Comparison of ENCODE assay signal across 22 cellular contexts in genomic region chr19:49549045-49549444, GRCh38. TPM values are rescaled to one million over a fixed set of nuclear protein-coding genes. Genes with fewer than 3 reads are reported as not detected.
DNase-seq lines count a peak whose midpoint lies in the region; ATAC-seq and TF ChIP-seq lines count a peak whose summit lies in the region.
"Had no signal": no experiment of that assay in that cellular context is flagged by ENCODE, and none has a peak within 500 bp of the region (broad histone marks: within the 10 kb centered on the region; RNA-seq: fewer than 3 reads in every experiment).

No MANE protein-coding gene starts in this region.

- no peaks in the 10 kb centered on the region for H3K36me3 ChIP-seq in CD4-positive, alpha-beta memory T cell (ENCODE audit: insufficient read depth, low read length)
- peaks cover 3% of the 10 kb centered on the region in 2 experiments; a peak in 2 of 3 replicates for H3K36me3 ChIP-seq in HEK293 (ENCODE audit: control insufficient read depth in 2 of 2, insufficient read depth in 1 of 2, low read length in 2 of 2)
- no peaks in the 10 kb centered on the region for H3K36me3 ChIP-seq in naive thymus-derived CD4-positive, alpha-beta T cell (ENCODE audit: control insufficient read depth in 2 of 3, insufficient read depth in 3 of 3, low read length in 3 of 3)

- in situ Hi-C loops in GM13976 (cut with MboI; ENCODE audit: low sequenced_read_pairs, unreplicated experiment) = no loop called here

- CTCF ChIA-PET in CD4-positive, alpha-beta memory T cell (lab: Charles Lee; ENCODE audit: partially characterized antibody) = interaction anchor here (1.0 to 10.1 kb wide), 4 partner anchors 13 to 132 kb away, joined by 4 to 299 read pairs (median 92); no protein-coding TSS in a partner anchor
- CTCF ChIA-PET in HEK293 (lab: Yijun Ruan, JAX) = interaction anchor here (0.6 to 11.7 kb wide), 6 partner anchors 14 to 157 kb away, joined by 5 to 299 read pairs (median 46); no protein-coding TSS in a partner anchor
- CTCF ChIA-PET in naive thymus-derived CD4-positive, alpha-beta T cell (lab: Charles Lee) = interaction anchor here (0.6 to 10.2 kb wide), 6 partner anchors 13 to 129 kb away, joined by 3 to 231 read pairs (median 16); partner anchors contain the start of gene FLT3LG

- DNase-seq in CD4-positive, alpha-beta memory T cell = no peak
- DNase-seq in activated naive CD4-positive, alpha-beta T cell treated with anti-CD3 and anti-CD28 coated beads, Interleukin-2, amount 50 U/mL, for 72 hours (ENCODE audit: low spot score in 2 of 2) = no peak
- DNase-seq in naive thymus-derived CD4-positive, alpha-beta T cell = peak in 4 of 9 donors; percentile 30 to 49 (median 42)
- DNase-seq in GM13976 (ENCODE audit: low spot score) (no peak), NCI-H526 (lab: John Stamatoyannopoulos, UW) (no peak), SW 1271 (lab: John Stamatoyannopoulos, UW) (no peak)
- DNase-seq: activated gamma-delta T cell treated with Interleukin-2 at 50 U/mL for 16 hours; AML-193; Calu3; foreskin fibroblast; hippocampal formation; NCI-H2081; NCI-H446; Right ventricle myocardium superior; stimulated activated CD4-positive, alpha-beta T cell treated with anti-CD3 and anti-CD28 coated beads, Interleukin-2, amount 100 ng/mL, for 24 hours; stimulated activated naive CD8-positive, alpha-beta T cell treated with anti-CD3 and anti-CD28 coated beads, Interleukin-15, Interleukin-2, amounts not matched to agents 100 U/mL and 50 U/mL, for 24 hours had no signal

- H3K4me3 ChIP-seq in CD4-positive, alpha-beta memory T cell (ENCODE audit: low read length in 2 of 2) = no peak overlapping the region
- H3K4me3 ChIP-seq in HEK293 (ENCODE audit: low read depth, low read length) = no peak overlapping the region
- no peak overlapping the region for H3K4me3 ChIP-seq in naive thymus-derived CD4-positive, alpha-beta T cell (ENCODE audit: low read length)

- intact Hi-C loops in CD4-positive, alpha-beta memory T cell (cut with micrococcal nuclease) = no loop called here
- intact Hi-C loops in naive thymus-derived CD4-positive, alpha-beta T cell (cut with micrococcal nuclease) = no loop called here

- peak overlapping the region; percentile 82 to 97 (median 87) for H3K27ac Mint-ChIP-seq in CD4-positive, alpha-beta memory T cell
- H3K27ac Mint-ChIP-seq in activated naive CD4-positive, alpha-beta T cell treated with anti-CD3 and anti-CD28 coated beads, Interleukin-2, amount 50 U/mL, for 72 hours = peak overlapping the region; percentile 44 to 77
- peak overlapping the region; percentile 75 to 99 (median 92) for H3K27ac Mint-ChIP-seq in naive thymus-derived CD4-positive, alpha-beta T cell
- H3K27ac Mint-ChIP-seq: natural killer cell treated with Interleukin-12 subunit alpha and Interleukin-12 subunit beta and Interleukin-15 and Interleukin-18, amount 100 ng/mL, for 72 hours; type B pancreatic cell had no signal

- H3K9me3 Mint-ChIP-seq in CD4-positive, alpha-beta memory T cell = no peaks in the 10 kb centered on the region
- no peaks in the 10 kb centered on the region for H3K9me3 Mint-ChIP-seq in activated naive CD4-positive, alpha-beta T cell treated with anti-CD3 and anti-CD28 coated beads, Interleukin-2, amount 50 U/mL, for 72 hours
- no peaks in the 10 kb centered on the region for H3K9me3 Mint-ChIP-seq in naive thymus-derived CD4-positive, alpha-beta T cell
- H3K9me3 Mint-ChIP-seq: brain; dendritic cell treated with granulocyte-macrophage colony-stimulating factor and Interleukin-4, amounts not matched to agents 40 ng/mL and 50 ng/mL, for 4 days; natural killer cell treated with Interleukin-12 subunit alpha and Interleukin-12 subunit beta and Interleukin-15 and Interleukin-18, amount 100 ng/mL, for 72 hours; type B pancreatic cell had no signal

- no peak for ATAC-seq in activated naive CD4-positive, alpha-beta T cell treated with anti-CD3 and anti-CD28 coated beads, Interleukin-2, amount 50 U/mL, for 72 hours
- ATAC-seq in naive thymus-derived CD4-positive, alpha-beta T cell = no peak
- ATAC-seq: natural killer cell treated with Interleukin-12 subunit alpha and Interleukin-12 subunit beta and Interleukin-15 and Interleukin-18, amount 100 ng/mL, for 72 hours; stimulated activated naive CD8-positive, alpha-beta T cell treated with anti-CD3 and anti-CD28 coated beads, Interleukin-15, Interleukin-2, amounts not matched to agents 100 U/mL and 50 U/mL, for 24 hours had no signal

- H3K4me1 Mint-ChIP-seq in CD4-positive, alpha-beta memory T cell = peaks cover 37 to 76% (median 53%) of the 10 kb centered on the region in 4 donors
- peaks cover 39 to 78% (median 54%) of the 10 kb centered on the region in 7 donors for H3K4me1 Mint-ChIP-seq in naive thymus-derived CD4-positive, alpha-beta T cell

- H3K27ac ChIP-seq in CD4-positive, alpha-beta memory T cell (ENCODE audit: low read depth, low read length) = no peak overlapping the region
- H3K27ac ChIP-seq in HEK293 (ENCODE audit: extremely low read depth, low read depth, low read length) = no peak overlapping the region
- peak overlapping the region; percentile 63 for H3K27ac ChIP-seq in naive thymus-derived CD4-positive, alpha-beta T cell (ENCODE audit: low read depth, low read length)
- H3K27ac ChIP-seq: epithelial cell of prostate had no signal

- POLR2A ChIA-PET in CD4-positive, alpha-beta memory T cell (lab: Charles Lee; ENCODE audit: partially characterized antibody) = interaction anchor here (0.6 to 16.4 kb wide), 9 partner anchors 15 to 75 kb away, joined by 3 to 629 read pairs (median 3); partner anchors contain the start of genes FLT3LG, PRR12 and RPS11
- POLR2A ChIA-PET in HEK293 (lab: Yijun Ruan, JAX) = interaction anchor here (0.6 to 0.9 kb wide), 5 partner anchors 10 to 127 kb away, joined by 3 to 7 read pairs (median 5); no protein-coding TSS in a partner anchor
- POLR2A ChIA-PET in naive thymus-derived CD4-positive, alpha-beta T cell (lab: Charles Lee) = interaction anchor here (0.5 to 19.2 kb wide), 12 partner anchors 10 to 69 kb away, joined by 3 to 687 read pairs (median 6); no protein-coding TSS in a partner anchor

- no peaks in the 10 kb centered on the region for H3K27me3 Mint-ChIP-seq in CD4-positive, alpha-beta memory T cell
- peaks cover 0 to 3% (median 0%) of the 10 kb centered on the region in 5 donors for H3K27me3 Mint-ChIP-seq in naive thymus-derived CD4-positive, alpha-beta T cell
- H3K27me3 Mint-ChIP-seq: natural killer cell treated with Interleukin-12 subunit alpha and Interleukin-12 subunit beta and Interleukin-15 and Interleukin-18, amount 100 ng/mL, for 72 hours; type B pancreatic cell had no signal

- TF ChIP-seq CTCF in HEK293 (tag by site-specific recombination; IDR thresholded peaks at IDR 0.05) (no peak), GM13976 (IDR thresholded peaks at IDR 0.05; ENCODE audit: borderline replicate concordance, control extremely low read depth, extremely low read depth, insufficient read depth, missing control alignments) (no peak)

- no peaks in the 10 kb centered on the region for H3K9me3 ChIP-seq in CD4-positive, alpha-beta memory T cell (ENCODE audit: control insufficient read depth in 1 of 2, low read length in 2 of 2)
- no peaks in the 10 kb centered on the region for H3K9me3 ChIP-seq in HEK293 (ENCODE audit: control insufficient read depth, insufficient read depth, low read depth, low read length)
- H3K9me3 ChIP-seq in naive thymus-derived CD4-positive, alpha-beta T cell (ENCODE audit: control insufficient read depth in 2 of 3, low read length in 3 of 3) = no peaks in the 10 kb centered on the region

- peaks cover 68% of the 10 kb centered on the region for H3K4me1 ChIP-seq in CD4-positive, alpha-beta memory T cell (ENCODE audit: insufficient read depth, low read length)
- peaks cover 9% of the 10 kb centered on the region for H3K4me1 ChIP-seq in HEK293 (ENCODE audit: control insufficient read depth, insufficient read depth, low read length)
- H3K4me1 ChIP-seq in naive thymus-derived CD4-positive, alpha-beta T cell (ENCODE audit: control insufficient read depth in 2 of 2, insufficient read depth in 2 of 2, low read length in 2 of 2) = peaks cover 32 to 77% of the 10 kb centered on the region in 2 donors

- peaks cover 7 to 8% of the 10 kb centered on the region in 2 donors for H3K36me3 Mint-ChIP-seq in CD4-positive, alpha-beta memory T cell
- H3K36me3 Mint-ChIP-seq in activated naive CD4-positive, alpha-beta T cell treated with anti-CD3 and anti-CD28 coated beads, Interleukin-2, amount 50 U/mL, for 72 hours = peaks cover 0 to 18% of the 10 kb centered on the region in 2 donors
- peaks cover 0 to 20% (median 8%) of the 10 kb centered on the region in 5 donors for H3K36me3 Mint-ChIP-seq in naive thymus-derived CD4-positive, alpha-beta T cell
- H3K36me3 Mint-ChIP-seq: natural killer cell treated with Interleukin-12 subunit alpha and Interleukin-12 subunit beta and Interleukin-15 and Interleukin-18, amount 100 ng/mL, for 72 hours had no signal

- no peaks in the 10 kb centered on the region for H3K27me3 ChIP-seq in CD4-positive, alpha-beta memory T cell (ENCODE audit: insufficient read depth, low read length)
- no peaks in the 10 kb centered on the region for H3K27me3 ChIP-seq in naive thymus-derived CD4-positive, alpha-beta T cell (ENCODE audit: control insufficient read depth in 2 of 2, insufficient read depth in 2 of 2, low read length in 2 of 2)

- peak overlapping the region in 7 of 8 donors; percentile 32 to 83 (median 69) for H3K4me3 Mint-ChIP-seq in CD4-positive, alpha-beta memory T cell
- peak overlapping the region; percentile 26 to 81 (median 67) for H3K4me3 Mint-ChIP-seq in naive thymus-derived CD4-positive, alpha-beta T cell
- H3K4me3 Mint-ChIP-seq: brain; dendritic cell treated with granulocyte-macrophage colony-stimulating factor and Interleukin-4, amounts not matched to agents 40 ng/mL and 50 ng/mL, for 4 days; natural killer cell treated with Interleukin-12 subunit alpha and Interleukin-12 subunit beta and Interleukin-15 and Interleukin-18, amount 100 ng/mL, for 72 hours; type B pancreatic cell had no signal

RNA-seq across cellular contexts. Expression of gene RCN3, which starts 21.2 kb away (rescaled TPM):
- 1 to 10 TPM; 2.4 to 2.5 TPM for total RNA-seq in CD4-positive, alpha-beta memory T cell
- 1 to 10 TPM; 1.2 to 1.5 TPM for polyA plus RNA-seq in CD4-positive, alpha-beta memory T cell
- 10 to 100 TPM in 1 of 2 donors, 1 to 10 TPM in 1; 5.4 to 13.0 TPM for total RNA-seq in activated naive CD4-positive, alpha-beta T cell treated with anti-CD3 and anti-CD28 coated beads, Interleukin-2, amount 50 U/mL, for 72 hours
- 10 to 100 TPM in 1 of 5 experiments, 1 to 10 TPM in 4; 1.9 to 14.5 (median 3.5) TPM for total RNA-seq in naive thymus-derived CD4-positive, alpha-beta T cell
- polyA plus RNA-seq in naive thymus-derived CD4-positive, alpha-beta T cell = 10 to 100 TPM in 1 of 2 donors, 1 to 10 TPM in 1; 6.9 to 12.3 TPM

RNA-seq across cellular contexts. Expression of gene NOSIP, which starts 31.3 kb away (rescaled TPM):
- total RNA-seq in CD4-positive, alpha-beta memory T cell = 100 to 1,000 TPM; 177 to 191 TPM
- 100 to 1,000 TPM; 650 to 674 TPM for polyA plus RNA-seq in CD4-positive, alpha-beta memory T cell
- total RNA-seq in activated naive CD4-positive, alpha-beta T cell treated with anti-CD3 and anti-CD28 coated beads, Interleukin-2, amount 50 U/mL, for 72 hours = 10 to 100 TPM; 90.7 to 96.1 TPM
- total RNA-seq in naive thymus-derived CD4-positive, alpha-beta T cell = 100 to 1,000 TPM; 222 to 267 (median 228) TPM
- polyA plus RNA-seq in naive thymus-derived CD4-positive, alpha-beta T cell = 1,000 to 10,000 TPM in 1 of 2 donors, 100 to 1,000 TPM in 1; 933 to 1,232 TPM

RNA-seq across cellular contexts. Expression of gene PRRG2, which starts 32.1 kb away (rescaled TPM):
- total RNA-seq in CD4-positive, alpha-beta memory T cell = 1 to 10 TPM; 1.0 to 1.7 TPM
- under 1 TPM in 1 of 2 donors, not detected in 1; 0.34 TPM for polyA plus RNA-seq in CD4-positive, alpha-beta memory T cell
- total RNA-seq in activated naive CD4-positive, alpha-beta T cell treated with anti-CD3 and anti-CD28 coated beads, Interleukin-2, amount 50 U/mL, for 72 hours = 10 to 100 TPM in 1 of 2 donors, 1 to 10 TPM in 1; 2.3 to 10.8 TPM
- total RNA-seq in naive thymus-derived CD4-positive, alpha-beta T cell = 1 to 10 TPM in 2 of 5 experiments, under 1 TPM in 3; 0.44 to 2.9 (median 0.58) TPM
- polyA plus RNA-seq in naive thymus-derived CD4-positive, alpha-beta T cell = under 1 TPM in 1 of 2 donors, not detected in 1; 0.30 TPM

RNA-seq across cellular contexts. Expression of gene FCGRT, which starts 36.6 kb away (rescaled TPM):
- 10 to 100 TPM; 21.9 to 25.8 TPM for total RNA-seq in CD4-positive, alpha-beta memory T cell
- 10 to 100 TPM; 40.2 to 42.5 TPM for polyA plus RNA-seq in CD4-positive, alpha-beta memory T cell
- total RNA-seq in activated naive CD4-positive, alpha-beta T cell treated with anti-CD3 and anti-CD28 coated beads, Interleukin-2, amount 50 U/mL, for 72 hours = 10 to 100 TPM; 17.5 to 18.1 TPM
- total RNA-seq in naive thymus-derived CD4-positive, alpha-beta T cell = 100 to 1,000 TPM in 1 of 5 experiments, 10 to 100 TPM in 3, 1 to 10 TPM in 1; 8.2 to 177 (median 47.5) TPM
- 100 to 1,000 TPM; 117 to 129 TPM for polyA plus RNA-seq in naive thymus-derived CD4-positive, alpha-beta T cell

RNA-seq across cellular contexts. Expression of gene PRR12, which starts 41.9 kb away (rescaled TPM):
- total RNA-seq in CD4-positive, alpha-beta memory T cell = 10 to 100 TPM; 64.6 to 65.1 TPM
- 1 to 10 TPM in 1 of 2 donors, not detected in 1; 1.2 TPM for polyA plus RNA-seq in CD4-positive, alpha-beta memory T cell
- 10 to 100 TPM; 28.9 to 32.9 TPM for total RNA-seq in activated naive CD4-positive, alpha-beta T cell treated with anti-CD3 and anti-CD28 coated beads, Interleukin-2, amount 50 U/mL, for 72 hours
- total RNA-seq in naive thymus-derived CD4-positive, alpha-beta T cell = 10 to 100 TPM; 45.6 to 69.4 (median 60.0) TPM
- under 1 TPM; 0.25 to 0.74 TPM for polyA plus RNA-seq in naive thymus-derived CD4-positive, alpha-beta T cell
